ENCODE assay signal across 21 cellular contexts in genomic region chr1:166040635-166041034, GRCh38.
A peak's percentile ranks its signal among the peaks of the same experiment; 100 is the strongest.
DNase-seq lines count a peak whose midpoint lies in the region; ATAC-seq and TF ChIP-seq lines count a peak whose summit lies in the region.
"Had no signal": no experiment of that assay in that cellular context is flagged by ENCODE, and none has a peak within 500 bp of the region (broad histone marks: within the 10 kb centered on the region; RNA-seq: fewer than 3 reads in every experiment).

No MANE protein-coding gene starts in this region.

- H3K27ac Mint-ChIP-seq in WTC11 = no peak overlapping the region
- H3K27ac Mint-ChIP-seq in activated CD4-positive, alpha-beta T cell treated with anti-CD3 and anti-CD28 coated beads for 36 hours = no peak overlapping the region
- H3K27ac Mint-ChIP-seq: CD8-positive, alpha-beta memory T cell had no signal

- H2AFZ ChIP-seq in parathyroid adenoma = peak overlapping the region; percentile 46
- H2AFZ ChIP-seq: GM23248 had no signal

- CTCF ChIA-PET in WTC11 (lab: Charles Lee) = interaction anchor here (0.5 to 1.0 kb wide), 2 partner anchors 438 to 948 kb away, joined by 3 to 4 read pairs; no protein-coding TSS in a partner anchor
- CTCF ChIA-PET in activated CD4-positive, alpha-beta T cell treated with anti-CD3 and anti-CD28 coated beads for 36 hours (lab: Charles Lee) = no interaction called here

- H3K79me2 ChIP-seq in parathyroid adenoma = no peaks in the 10 kb centered on the region

- no peaks in the 10 kb centered on the region for H3K36me3 Mint-ChIP-seq in WTC11
- H3K36me3 Mint-ChIP-seq in activated CD4-positive, alpha-beta T cell treated with anti-CD3 and anti-CD28 coated beads for 36 hours (ENCODE audit: low read depth) = no peaks in the 10 kb centered on the region
- H3K36me3 Mint-ChIP-seq: CD8-positive, alpha-beta memory T cell had no signal

- H3K27me3 ChIP-seq in parathyroid adenoma (ENCODE audit: control insufficient read depth, insufficient read depth, low read length) = no peaks in the 10 kb centered on the region

- ATAC-seq in WTC11 = peak; percentile 69
- ATAC-seq in activated CD4-positive, alpha-beta T cell treated with anti-CD3 and anti-CD28 coated beads for 36 hours = no peak
- ATAC-seq: Panc1 had no signal

- H3K9me3 ChIP-seq in parathyroid adenoma (ENCODE audit: control insufficient read depth, low read length) = no peaks in the 10 kb centered on the region
- H3K9me3 ChIP-seq: SK-N-SH had no signal

- no peak overlapping the region for H3K9ac ChIP-seq in parathyroid adenoma
- H3K9ac ChIP-seq: GM23248, SK-N-SH had no signal

- H3K4me1 Mint-ChIP-seq in WTC11 = peaks cover 16% of the 10 kb centered on the region
- no peaks in the 10 kb centered on the region for H3K4me1 Mint-ChIP-seq in activated CD4-positive, alpha-beta T cell treated with anti-CD3 and anti-CD28 coated beads for 36 hours
- H3K4me1 Mint-ChIP-seq: CD8-positive, alpha-beta memory T cell had no signal

- DNase-seq in NCI-H748 (lab: John Stamatoyannopoulos, UW; ENCODE audit: unreplicated experiment) (peak; percentile 84), NCI-H748 treated with DMSO at 0.1 percent for 48 hours (lab: John Stamatoyannopoulos, UW) (no peak), NCI-H187 (lab: John Stamatoyannopoulos, UW) (peak; percentile 63 to 67), WTC11 (ENCODE audit: low spot score) (no peak), HPDE6-E6E7 (ENCODE audit: extremely low spot score) (no peak), inferior parietal cortex (ENCODE audit: extremely low spot score) (no peak)
- DNase-seq in activated CD4-positive, alpha-beta T cell treated with anti-CD3 and anti-CD28 coated beads for 36 hours = no peak
- DNase-seq: Calu3; CD8-positive, alpha-beta memory T cell; DMS153; GM23248; Kasumi-1; NCI-H1694 treated with DMSO at 0.1 percent for 48 hours; NCI-H2171; NCI-H446; NCI-H82; SIG-M5; SK-N-SH had no signal

- POLR2A ChIA-PET in WTC11 (lab: Charles Lee) = no interaction called here
- POLR2A ChIA-PET in activated CD4-positive, alpha-beta T cell treated with anti-CD3 and anti-CD28 coated beads for 36 hours (lab: Charles Lee) = no interaction called here

- no peak overlapping the region for H3K4me3 Mint-ChIP-seq in WTC11
- H3K4me3 Mint-ChIP-seq in activated CD4-positive, alpha-beta T cell treated with anti-CD3 and anti-CD28 coated beads for 36 hours = no peak overlapping the region
- H3K4me3 Mint-ChIP-seq: CD8-positive, alpha-beta memory T cell had no signal

- TF ChIP-seq CTCF in WTC11 (IDR thresholded peaks at IDR 0.05) (no peak), parathyroid adenoma (IDR thresholded peaks at IDR 0.05) (no peak)

- H3K9me3 Mint-ChIP-seq in WTC11 = peaks cover 7% of the 10 kb centered on the region; the same call in 1 of the 2 replicates
- H3K9me3 Mint-ChIP-seq in activated CD4-positive, alpha-beta T cell treated with anti-CD3 and anti-CD28 coated beads for 36 hours (ENCODE audit: low read depth) = no peaks in the 10 kb centered on the region

- intact Hi-C loops in activated CD4-positive, alpha-beta T cell treated with anti-CD3 and anti-CD28 coated beads for 36 hours (cut with DNase I, micrococcal nuclease) = no loop called here

- no peak overlapping the region for H3K4me2 ChIP-seq in parathyroid adenoma (ENCODE audit: low read length)
- H3K4me2 ChIP-seq: SK-N-SH had no signal

- no peaks in the 10 kb centered on the region for H3K36me3 ChIP-seq in parathyroid adenoma (ENCODE audit: control insufficient read depth, insufficient read depth, low read length)

- no peaks in the 10 kb centered on the region; the same call in 1 of the 2 replicates for H3K27me3 Mint-ChIP-seq in WTC11 (ENCODE audit: low read depth)
- peaks cover 13% of the 10 kb centered on the region for H3K27me3 Mint-ChIP-seq in activated CD4-positive, alpha-beta T cell treated with anti-CD3 and anti-CD28 coated beads for 36 hours

- H3K4me3 ChIP-seq in parathyroid adenoma (ENCODE audit: low read depth, low read length) = no peak overlapping the region
- H3K4me3 ChIP-seq: GM23248 had no signal

- no peak overlapping the region for H3K27ac ChIP-seq in parathyroid adenoma
- H3K27ac ChIP-seq: C4-2B, GM23248 had no signal

- H3K4me1 ChIP-seq in parathyroid adenoma = no peaks in the 10 kb centered on the region

TF ChIP-seq in WTC11, 78 proteins besides CTCF, POLR2A, EP300 and RAD21 (continues in another document):
- TF ChIP-seq STAT6 (CRISPR knock-in tag; conservative IDR thresholded peaks at IDR 0.05; ENCODE audit: low read depth) = no peak
- TF ChIP-seq ESRRA (CRISPR knock-in tag; IDR thresholded peaks at IDR 0.05; ENCODE audit: borderline replicate concordance) = no peak
- TF ChIP-seq ZNF121 (CRISPR knock-in tag; IDR thresholded peaks at IDR 0.05) = no peak
- no peak for TF ChIP-seq RELA (CRISPR knock-in tag; IDR thresholded peaks at IDR 0.05; ENCODE audit: borderline replicate concordance)
- TF ChIP-seq SOX15 (CRISPR knock-in tag; IDR thresholded peaks at IDR 0.05) = no peak
- TF ChIP-seq ARID4B (CRISPR knock-in tag; IDR thresholded peaks at IDR 0.05; ENCODE audit: borderline replicate concordance) = no peak
- no peak for TF ChIP-seq NFATC4 (CRISPR knock-in tag; IDR thresholded peaks at IDR 0.05)
- no peak for TF ChIP-seq OVOL2 (CRISPR knock-in tag; IDR thresholded peaks at IDR 0.05; ENCODE audit: borderline replicate concordance)
- TF ChIP-seq CREM (CRISPR knock-in tag; IDR thresholded peaks at IDR 0.05) = no peak
- no peak for TF ChIP-seq NR2C2 (CRISPR knock-in tag; IDR thresholded peaks at IDR 0.05)
- no peak for TF ChIP-seq USF2 (CRISPR knock-in tag; IDR thresholded peaks at IDR 0.05)
- TF ChIP-seq ZBTB43 (CRISPR knock-in tag; IDR thresholded peaks at IDR 0.05) = no peak

Comparison
In these comparisons a context has a peak if more than half of its experiments do, and no peak if none do; other contexts are left out.
1. DNase-seq: peak in NCI-H748 (single experiment) and NCI-H187 (2 of 2); none in NCI-H748 treated with DMSO at 0.1 percent for 48 hours (single experiment), WTC11 (single experiment), activated CD4-positive, alpha-beta T cell treated with anti-CD3 and anti-CD28 coated beads for 36 hours (single experiment), HPDE6-E6E7 (single experiment) and inferior parietal cortex (single experiment).